Comparison of ENCODE assay signal across 24 cellular contexts in the genomic region with DNA sequence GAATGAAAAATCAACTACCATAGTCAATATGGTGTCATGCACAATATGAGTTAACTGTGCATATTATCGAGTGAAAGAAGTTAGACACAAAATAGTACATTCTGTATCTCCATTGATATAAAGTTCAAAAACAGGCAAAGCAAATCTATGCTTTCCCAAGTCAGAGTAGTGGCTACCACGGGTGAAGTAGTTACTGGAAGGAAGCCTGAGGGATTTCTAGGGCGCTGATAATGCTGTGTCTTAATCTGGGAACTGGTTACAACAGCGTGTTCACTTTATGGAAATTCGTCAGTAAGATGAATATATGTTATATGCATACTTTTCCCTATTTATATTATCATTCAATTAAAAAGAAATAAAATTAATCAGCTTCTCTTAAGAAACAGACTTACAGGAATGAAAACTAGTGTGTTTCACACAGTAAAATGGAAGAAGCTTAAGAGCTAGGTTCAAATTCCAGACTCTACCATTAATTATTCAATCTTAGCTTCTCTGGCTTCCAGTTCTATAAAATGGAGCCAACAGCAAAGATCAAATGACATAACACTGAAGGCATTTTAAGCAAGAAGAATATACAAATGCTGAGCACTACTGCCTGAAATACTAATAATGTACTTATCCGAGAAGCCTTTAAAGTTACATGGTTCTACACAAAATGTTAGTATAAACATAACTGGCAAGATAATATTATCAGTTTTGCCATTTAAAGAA. TPM values are rescaled to one million over a fixed set of nuclear protein-coding genes. Genes with fewer than 3 reads are reported as not detected.
DNase-seq lines count a peak whose midpoint lies in the region; ATAC-seq and TF ChIP-seq lines count a peak whose summit lies in the region.
"Had no signal": no experiment of that assay in that cellular context is flagged by ENCODE, and none has a peak within 500 bp of the region (broad histone marks: within the 10 kb centered on the region; RNA-seq: fewer than 3 reads in every experiment).

No MANE protein-coding gene starts in this region.

- no peak overlapping the region for H3K4me3 ChIP-seq in right cardiac atrium (ENCODE audit: low read length)
- H3K4me3 ChIP-seq in right atrium auricular region, result no peak overlapping the region
- H3K4me3 ChIP-seq in OCI-LY7 (ENCODE audit: low read depth, low read length, poor library complexity, severe bottlenecking), result no peak overlapping the region
- no peak overlapping the region for H3K4me3 ChIP-seq in GM23338
- H3K4me3 ChIP-seq: heart left ventricle, stomach, tibial nerve had no signal

- H3K36me3 Mint-ChIP-seq in activated naive CD8-positive, alpha-beta T cell treated with anti-CD3 and anti-CD28 coated beads, Interleukin-2, amount 50 U/mL, for 24 hours (ENCODE audit: low read depth), result peaks cover 57% of the 10 kb centered on the region
- H3K36me3 Mint-ChIP-seq in stimulated activated naive B cell treated with anti-CD40 and anti-IgM and Interleukin-4, amounts not matched to agents 10 μg/mL and 1 μg/mL and 100 μg/mL, for 72 hours, result peaks cover 8 to 16% of the 10 kb centered on the region in 2 donors
- H3K36me3 Mint-ChIP-seq in GM23338 (ENCODE audit: low read depth), result no peaks in the 10 kb centered on the region

- H2AFZ ChIP-seq in OCI-LY7 (ENCODE audit: low read length) (no peak overlapping the region), GM23338 (no peak overlapping the region)

- DNase-seq in right cardiac atrium (no peak), right atrium auricular region (ENCODE audit: low spot score) (no peak), OCI-LY7 (ENCODE audit: low spot score) (no peak), NCI-H1694 (lab: John Stamatoyannopoulos, UW) (no peak), GM23338 (ENCODE audit: low spot score) (no peak)
- DNase-seq in activated naive CD8-positive, alpha-beta T cell treated with anti-CD3 and anti-CD28 coated beads, Interleukin-2, amount 50 U/mL, for 24 hours, result no peak
- DNase-seq in stimulated activated naive B cell treated with anti-CD40 and anti-IgM and Interleukin-4, amounts not matched to agents 10 μg/mL and 1 μg/mL and 100 μg/mL, for 72 hours, result no peak
- DNase-seq: activated CD4-positive, alpha-beta T cell treated with anti-CD3 and anti-CD28 coated beads, Interleukin-2, amount 50 U/mL, for 4 hours; activated T-cell treated with anti-CD3 and anti-CD28 coated beads, Interleukin-2, amount 50 U/mL, for 1 hour; DMS53; GDM1; heart left ventricle; NCI-H1048; NCI-H1930; NCI-H526 treated with DMSO at 0.1 percent for 48 hours; nucleus accumbens; small intestine; stimulated activated CD4-positive, alpha-beta T cell treated with anti-CD3 and anti-CD28 coated beads, Interleukin-4, amount 100 ng/mL, for 1 hour; stomach; WERI-Rb-1 had no signal

- H3K4me2 ChIP-seq in OCI-LY7 (ENCODE audit: low read length) (peak overlapping the region; percentile 81), GM23338 (no peak overlapping the region)

- H3K4me1 Mint-ChIP-seq in activated naive CD8-positive, alpha-beta T cell treated with anti-CD3 and anti-CD28 coated beads, Interleukin-2, amount 50 U/mL, for 24 hours, result peaks cover 97% of the 10 kb centered on the region
- H3K4me1 Mint-ChIP-seq in stimulated activated naive B cell treated with anti-CD40 and anti-IgM and Interleukin-4, amounts not matched to agents 10 μg/mL and 1 μg/mL and 100 μg/mL, for 72 hours, result peaks cover 44 to 88% of the 10 kb centered on the region in 2 donors
- H3K4me1 Mint-ChIP-seq in GM23338, result no peaks in the 10 kb centered on the region; the same call in 1 of the 3 replicates

- CTCF ChIA-PET in OCI-LY7 (lab: Charles Lee; ENCODE audit: unreplicated experiment), result no interaction called here

- H3K27ac ChIP-seq in right cardiac atrium (ENCODE audit: low read length), result no peak overlapping the region
- no peak overlapping the region for H3K27ac ChIP-seq in right atrium auricular region
- H3K27ac ChIP-seq in OCI-LY7 (ENCODE audit: low read depth, low read length, poor library complexity, severe bottlenecking), result no peak overlapping the region
- no peak overlapping the region for H3K27ac ChIP-seq in GM23338 (ENCODE audit: low read depth)
- H3K27ac ChIP-seq: epithelial cell of prostate, heart left ventricle, stomach, tibial nerve had no signal

- H3K4me3 Mint-ChIP-seq in activated naive CD8-positive, alpha-beta T cell treated with anti-CD3 and anti-CD28 coated beads, Interleukin-2, amount 50 U/mL, for 24 hours, result peak overlapping the region; percentile 55
- H3K4me3 Mint-ChIP-seq in stimulated activated naive B cell treated with anti-CD40 and anti-IgM and Interleukin-4, amounts not matched to agents 10 μg/mL and 1 μg/mL and 100 μg/mL, for 72 hours, result no peak overlapping the region
- H3K4me3 Mint-ChIP-seq in GM23338, result no peak overlapping the region
- H3K4me3 Mint-ChIP-seq: brain had no signal

- no peaks in the 10 kb centered on the region for H3K9me3 Mint-ChIP-seq in activated naive CD8-positive, alpha-beta T cell treated with anti-CD3 and anti-CD28 coated beads, Interleukin-2, amount 50 U/mL, for 24 hours
- H3K9me3 Mint-ChIP-seq in stimulated activated naive B cell treated with anti-CD40 and anti-IgM and Interleukin-4, amounts not matched to agents 10 μg/mL and 1 μg/mL and 100 μg/mL, for 72 hours, result peaks cover 0 to 4% of the 10 kb centered on the region in 2 donors
- H3K9me3 Mint-ChIP-seq in GM23338, result no peaks in the 10 kb centered on the region

- peak overlapping the region; percentile 99 for H3K27ac Mint-ChIP-seq in activated naive CD8-positive, alpha-beta T cell treated with anti-CD3 and anti-CD28 coated beads, Interleukin-2, amount 50 U/mL, for 24 hours
- peak overlapping the region; percentile 89 for H3K27ac Mint-ChIP-seq in stimulated activated naive B cell treated with anti-CD40 and anti-IgM and Interleukin-4, amounts not matched to agents 10 μg/mL and 1 μg/mL and 100 μg/mL, for 72 hours
- H3K27ac Mint-ChIP-seq in GM23338, result no peak overlapping the region

- 60% methylated on average over 6 of the region's 6 CpGs for WGBS in right cardiac atrium

- H3K79me2 ChIP-seq in OCI-LY7 (ENCODE audit: insufficient read depth, low read depth, low read length) (peaks cover 100% of the 10 kb centered on the region), GM23338 (replicated peaks; ENCODE audit: insufficient read depth) (no peaks in the 10 kb centered on the region)

- H3K9me3 ChIP-seq in right cardiac atrium (ENCODE audit: control insufficient read depth, low read length), result no peaks in the 10 kb centered on the region
- H3K9me3 ChIP-seq in right atrium auricular region, result no peaks in the 10 kb centered on the region
- no peaks in the 10 kb centered on the region; the same call in 1 of the 2 replicates for H3K9me3 ChIP-seq in OCI-LY7 (ENCODE audit: low read length)
- H3K9me3 ChIP-seq: heart left ventricle, stomach, tibial nerve had no signal

- H3K4me1 ChIP-seq in right cardiac atrium (ENCODE audit: control insufficient read depth, insufficient read depth, low read length) (no peaks in the 10 kb centered on the region), right atrium auricular region (no peaks in the 10 kb centered on the region), OCI-LY7 (ENCODE audit: insufficient read depth, low read length, poor library complexity, severe bottlenecking) (peaks cover 98% of the 10 kb centered on the region), GM23338 (ENCODE audit: insufficient read depth) (no peaks in the 10 kb centered on the region)
- H3K4me1 ChIP-seq: stomach had no signal

- H3K9me2 ChIP-seq in OCI-LY7 (ENCODE audit: insufficient read depth, low read length) (no peaks in the 10 kb centered on the region), GM23338 (ENCODE audit: insufficient read depth) (no peaks in the 10 kb centered on the region; the same call in 1 of the 2 replicates)

- intact Hi-C loops in right cardiac atrium (cut with DNase I) (loop anchor here in 1 of 4 donors (10.0 kb wide), 1 partner anchor 53 kb away; no protein-coding TSS in a partner anchor), OCI-LY7 (cut with micrococcal nuclease; ENCODE audit: unreplicated experiment) (no loop called here)

- H3K36me3 ChIP-seq in right atrium auricular region, result no peaks in the 10 kb centered on the region
- peaks cover 55% of the 10 kb centered on the region for H3K36me3 ChIP-seq in OCI-LY7 (ENCODE audit: insufficient read depth, low read length)
- no peaks in the 10 kb centered on the region for H3K36me3 ChIP-seq in GM23338 (ENCODE audit: insufficient read depth)
- H3K36me3 ChIP-seq: heart left ventricle, stomach, WERI-Rb-1 had no signal

- POLR2A ChIA-PET in OCI-LY7 (lab: Charles Lee), result interaction anchor here (0.5 to 1.0 kb wide), 5 partner anchors 8 to 1006 kb away, joined by 3 to 6 read pairs (median 3); no protein-coding TSS in a partner anchor

- H3K27me3 ChIP-seq in right cardiac atrium (ENCODE audit: control insufficient read depth, insufficient read depth) (no peaks in the 10 kb centered on the region), right atrium auricular region (no peaks in the 10 kb centered on the region), GM23338 (ENCODE audit: insufficient read depth) (no peaks in the 10 kb centered on the region)
- H3K27me3 ChIP-seq: heart left ventricle, stomach, tibial nerve had no signal

- no TSS peak for BruUV-seq in OCI-LY7 (replicated peaks; lab: Mats Ljungman, UMichigan)

- ATAC-seq in right cardiac atrium, result peak; percentile 55 to 70
- no peak for ATAC-seq in activated naive CD8-positive, alpha-beta T cell treated with anti-CD3 and anti-CD28 coated beads, Interleukin-2, amount 50 U/mL, for 24 hours
- no peak for ATAC-seq in stimulated activated naive B cell treated with anti-CD40 and anti-IgM and Interleukin-4, amounts not matched to agents 10 μg/mL and 1 μg/mL and 100 μg/mL, for 72 hours (replicated peaks)
- no peak for ATAC-seq in GM23338
- no peak for ATAC-seq in HG02870 (IDR thresholded peaks at IDR 0.05; ENCODE audit: unreplicated experiment)
- ATAC-seq: heart left ventricle had no signal

- TF ChIP-seq CTCF in right atrium auricular region (IDR thresholded peaks at IDR 0.05) (no peak), OCI-LY7 (conservative IDR thresholded peaks at IDR 0.05; ENCODE audit: low read length) (no peak), GM23338 (conservative IDR thresholded peaks at IDR 0.05; ENCODE audit: low read depth in 2 of 2) (no peak)

- H4K20me1 ChIP-seq in OCI-LY7 (ENCODE audit: insufficient read depth, low read length) (peaks cover 6% of the 10 kb centered on the region; the same call in 1 of the 2 replicates), GM23338 (replicated peaks; ENCODE audit: insufficient read depth) (no peaks in the 10 kb centered on the region)

- H3F3A ChIP-seq in GM23338 (replicated peaks; ENCODE audit: low read depth), result no peaks in the 10 kb centered on the region

- no peaks in the 10 kb centered on the region for H3K27me3 Mint-ChIP-seq in activated naive CD8-positive, alpha-beta T cell treated with anti-CD3 and anti-CD28 coated beads, Interleukin-2, amount 50 U/mL, for 24 hours
- no peaks in the 10 kb centered on the region for H3K27me3 Mint-ChIP-seq in stimulated activated naive B cell treated with anti-CD40 and anti-IgM and Interleukin-4, amounts not matched to agents 10 μg/mL and 1 μg/mL and 100 μg/mL, for 72 hours
- peaks cover 3% of the 10 kb centered on the region for H3K27me3 Mint-ChIP-seq in GM23338 (ENCODE audit: insufficient read depth, low read depth, poor library complexity)
- H3K27me3 Mint-ChIP-seq: brain had no signal

RNA-seq across cellular contexts. Expression of a gene that starts 19.2 kb away (rescaled TPM):
- total RNA-seq in right cardiac atrium (1 to 10 TPM; 1.1 to 2.8 (median 1.6) TPM), right atrium auricular region (1 to 10 TPM in 1 of 2 donors, under 1 TPM in 1; 0.82 to 2.2 TPM), OCI-LY7 (2022) (163 and 265 TPM in 2 replicates)
- polyA plus RNA-seq in right cardiac atrium (0.61 TPM), GM23338 (2016; fragmentation: Nextera tagmentation; extraction: Ambion mirVana) (1.3 and 1.6 TPM in 2 replicates)
- total RNA-seq in OCI-LY7 (2014; rRNA removed; shearing (Covaris generic)), result 92.0 and 95.7 TPM in 2 replicates
- total RNA-seq in GM23338 (2014; rRNA removed; shearing (Covaris generic)), result 3.3 and 5.7 TPM in 2 replicates

Comparison
In these comparisons a context has a peak if more than half of its experiments do, and no peak if none do; other contexts are left out.
1. ATAC-seq: peak in right cardiac atrium (2 of 2); none in activated naive CD8-positive, alpha-beta T cell treated with anti-CD3 and anti-CD28 coated beads, Interleukin-2, amount 50 U/mL, for 24 hours (single experiment), stimulated activated naive B cell treated with anti-CD40 and anti-IgM and Interleukin-4, amounts not matched to agents 10 μg/mL and 1 μg/mL and 100 μg/mL, for 72 hours (0 of 2), GM23338 (single experiment) and HG02870 (single experiment).
2. RNA of a gene that starts 19.2 kb away (total RNA-seq): 92.0 to 265 TPM in OCI-LY7; 3.3 to 5.7 TPM in GM23338, 0.82 to 2.2 TPM in right atrium auricular region and 1.1 to 2.8 TPM in right cardiac atrium; every median in the first group is over 10 times any median in the second.